Comparison of ENCODE assay signal across 8 cellular contexts in genomic region chr15:33201376-33202189, GRCh38. TPM values are rescaled to one million over a fixed set of nuclear protein-coding genes. Genes with fewer than 3 reads are reported as not detected.
DNase-seq lines count a peak whose midpoint lies in the region; ATAC-seq and TF ChIP-seq lines count a peak whose summit lies in the region.

No MANE protein-coding gene starts in this region.

- H3K4me1 Mint-ChIP-seq in activated naive CD8-positive, alpha-beta T cell treated with anti-CD3 and anti-CD28 coated beads for 36 hours, result peaks cover 22% of the 10 kb centered on the region

- H3K4me1 ChIP-seq in SJCRH30, result peaks cover 12% of the 10 kb centered on the region
- peaks cover 25% of the 10 kb centered on the region for H3K4me1 ChIP-seq in iPS-18a (ENCODE audit: control insufficient read depth, low read depth, low read length)
- H3K4me1 ChIP-seq in tibial nerve, result no peaks in the 10 kb centered on the region

- 41 to 42% methylated on average over 11 of the region's 11 CpGs for WGBS in tibial nerve, 2 donors

- no peaks in the 10 kb centered on the region for H3K36me3 ChIP-seq in SJCRH30
- H3K36me3 ChIP-seq in iPS-18a (ENCODE audit: control insufficient read depth, low read depth, low read length), result no peaks in the 10 kb centered on the region
- H3K36me3 ChIP-seq in tibial nerve, result no peaks in the 10 kb centered on the region

- H3K9me3 ChIP-seq in SJCRH30 (replicated peaks) (no peaks in the 10 kb centered on the region), iPS-18a (ENCODE audit: control insufficient read depth, low read depth, low read length) (no peaks in the 10 kb centered on the region), tibial nerve (no peaks in the 10 kb centered on the region)

- TF ChIP-seq EP300 in tibial nerve (IDR thresholded peaks at IDR 0.05), result no peak

- H3K27ac ChIP-seq in SJCRH30 (no peak overlapping the region), iPS-18a (ENCODE audit: low read length) (peak overlapping the region; percentile 18), tibial nerve (no peak overlapping the region)

- H3K27me3 Mint-ChIP-seq in activated naive CD8-positive, alpha-beta T cell treated with anti-CD3 and anti-CD28 coated beads for 36 hours, result peaks cover 18% of the 10 kb centered on the region

- H3K4me3 ChIP-seq in SJCRH30 (peak overlapping the region; percentile 24), iPS-18a (ENCODE audit: low read length) (no peak overlapping the region), tibial nerve (peak overlapping the region in 2 of 4 donors; percentile 4 to 12)

- H3K4me3 Mint-ChIP-seq in activated naive CD8-positive, alpha-beta T cell treated with anti-CD3 and anti-CD28 coated beads for 36 hours, result peak overlapping the region; percentile 29

- peak overlapping the region; percentile 44 for H3K9ac ChIP-seq in iPS-18a (ENCODE audit: low read length)

- H3K9me3 Mint-ChIP-seq in activated naive CD8-positive, alpha-beta T cell treated with anti-CD3 and anti-CD28 coated beads for 36 hours, result no peaks in the 10 kb centered on the region

- ATAC-seq in GM19468 (IDR thresholded peaks at IDR 0.05; ENCODE audit: extremely low read depth, unreplicated experiment), result peak; percentile 61
- peak; percentile 81 for ATAC-seq in HG03575 (IDR thresholded peaks at IDR 0.05; ENCODE audit: extremely low read depth, insufficient number of reproducible peaks, low FRiP score, unreplicated experiment)

- peak overlapping the region; percentile 60 for H3K27ac Mint-ChIP-seq in activated naive CD8-positive, alpha-beta T cell treated with anti-CD3 and anti-CD28 coated beads for 36 hours

- peak; percentile 63 for DNase-seq in DMS153 (lab: John Stamatoyannopoulos, UW)
- DNase-seq in SJCRH30, result peak; percentile 52 to 70
- peak; percentile 52 for DNase-seq in activated naive CD8-positive, alpha-beta T cell treated with anti-CD3 and anti-CD28 coated beads for 36 hours
- DNase-seq in stimulated activated CD4-positive, alpha-beta T cell treated with anti-CD3 and anti-CD28 coated beads, Interleukin-15, amount 100 ng/mL, for 48 hours (ENCODE audit: low read depth in 2 of 2), result peak; percentile 52 to 61
- no peak for DNase-seq in tibial nerve (ENCODE audit: low spot score in 2 of 2)

- TF ChIP-seq CTCF in tibial nerve (IDR thresholded peaks at IDR 0.05), result no peak

- H3K27me3 ChIP-seq in SJCRH30 (no peaks in the 10 kb centered on the region), iPS-18a (ENCODE audit: control insufficient read depth, insufficient read depth, low read length) (no peaks in the 10 kb centered on the region), tibial nerve (no peaks in the 10 kb centered on the region)

- TF ChIP-seq POLR2A in tibial nerve (IDR thresholded peaks at IDR 0.05), result no peak

- H3K36me3 Mint-ChIP-seq in activated naive CD8-positive, alpha-beta T cell treated with anti-CD3 and anti-CD28 coated beads for 36 hours, result no peaks in the 10 kb centered on the region

RNA-seq across cellular contexts. Expression of gene FMN1, which starts 7.1 kb away (rescaled TPM):
- total RNA-seq in SJCRH30 (2014; rRNA removed; shearing (Covaris generic)), result 15.6 and 21.2 TPM in 2 replicates
- under 1 TPM; 0.14 to 0.31 TPM for total RNA-seq in activated naive CD8-positive, alpha-beta T cell treated with anti-CD3 and anti-CD28 coated beads for 36 hours
- total RNA-seq in tibial nerve, result 10 to 100 TPM; 15.1 to 62.1 (median 20.7) TPM

Comparison
In these comparisons a context has a peak if more than half of its experiments do, and no peak if none do; other contexts are left out.
1. DNase-seq: peak in DMS153 (single experiment), SJCRH30 (2 of 2), activated naive CD8-positive, alpha-beta T cell treated with anti-CD3 and anti-CD28 coated beads for 36 hours (single experiment) and stimulated activated CD4-positive, alpha-beta T cell treated with anti-CD3 and anti-CD28 coated beads, Interleukin-15, amount 100 ng/mL, for 48 hours (2 of 2); none in tibial nerve (0 of 2).
2. RNA of gene FMN1, which starts 7.1 kb away (total RNA-seq): 15.1 to 62.1 TPM in tibial nerve and 15.6 to 21.2 TPM in SJCRH30; 0.14 to 0.31 TPM in activated naive CD8-positive, alpha-beta T cell treated with anti-CD3 and anti-CD28 coated beads for 36 hours; every median in the first group is over 10 times any median in the second.